39 cellular contexts compared by ENCODE assay signal in genomic region chr13:103297083-103297482, GRCh38.
"Had no signal": no experiment of that assay in that cellular context is flagged by ENCODE, and none has a peak within 500 bp of the region (broad histone marks: within the 10 kb centered on the region; RNA-seq: fewer than 3 reads in every experiment).

No MANE protein-coding gene starts in this region.

- ATAC-seq: activated naive CD4-positive, alpha-beta T cell treated with anti-CD3 and anti-CD28 coated beads, Interleukin-2, amount 50 U/mL, for 72 hours; activated naive CD8-positive, alpha-beta T cell treated with anti-CD3 and anti-CD28 coated beads, Interleukin-2, amount 50 U/mL, for 24 hours; activated T-cell treated with anti-CD3 and anti-CD28 coated beads, Interleukin-2, amount 50 U/mL, for 4 hours; activated T-cell treated with anti-CD3 and anti-CD28 coated beads, Interleukin-2, amount 50 U/mL, for 72 hours; activated T-helper 17 cell treated with anti-CD3 and anti-CD28 coated beads, Interleukin-2, amount 50 U/mL, for 72 hours; body of pancreas had no signal

- H3K9me3 ChIP-seq: adrenal gland, ascending aorta, body of pancreas had no signal

- DNase-seq: activated effector memory CD4-positive, alpha-beta T cell treated with anti-CD3 and anti-CD28 coated beads, Interleukin-2, amount 50 U/mL, for 16 hours; activated effector memory CD4-positive, alpha-beta T cell treated with Interleukin-2 at 50 U/mL for 16 hours; activated gamma-delta T cell treated with Interleukin-2 at 50 U/mL for 16 hours; activated naive CD4-positive, alpha-beta T cell; activated naive CD4-positive, alpha-beta T cell treated with anti-CD3 and anti-CD28 coated beads for 36 hours; activated naive CD4-positive, alpha-beta T cell treated with anti-CD3 and anti-CD28 coated beads, Interleukin-2, amount 10 ng/mL, durations not matched to agents 7 days and 5 days; activated naive CD4-positive, alpha-beta T cell treated with anti-CD3 and anti-CD28 coated beads, Interleukin-2, amount 50 U/mL, for 16 hours; activated naive CD4-positive, alpha-beta T cell treated with Interleukin-2 at 50 U/mL for 16 hours; activated naive CD8-positive, alpha-beta T cell treated with anti-CD3 and anti-CD28 coated beads for 36 hours; activated naive CD8-positive, alpha-beta T cell treated with anti-CD3 and anti-CD28 coated beads, Interleukin-2, amount 10 ng/mL, durations not matched to agents 7 days and 5 days; activated naive CD8-positive, alpha-beta T cell treated with anti-CD3 and anti-CD28 coated beads, Interleukin-2, amount 50 U/mL, for 24 hours; activated T-cell treated with anti-CD3 and anti-CD28 coated beads, Interleukin-2, amount 50 U/mL, for 24 hours; activated T-cell treated with anti-CD3 and anti-CD28 coated beads, Interleukin-2, amount 50 U/mL, for 4 hours; activated T-cell treated with anti-CD3 and anti-CD28 coated beads, Interleukin-2, amount 50 U/mL, for 48 hours; activated T-cell treated with anti-CD3 and anti-CD28 coated beads, Interleukin-2, amount 50 U/mL, for 72 hours; adrenal gland; amniotic stem cell; amygdala; anterior cingulate cortex; aorta; body of pancreas; brain microvascular endothelial cell; caudate nucleus; central memory CD4-positive, alpha-beta T cell; cerebellar nuclear complex had no signal

- H3K4me3 Mint-ChIP-seq: activated naive CD4-positive, alpha-beta T cell treated with anti-CD3 and anti-CD28 coated beads for 36 hours; activated naive CD4-positive, alpha-beta T cell treated with anti-CD3 and anti-CD28 coated beads, Interleukin-2, amount 10 ng/mL, durations not matched to agents 7 days and 5 days; activated naive CD4-positive, alpha-beta T cell treated with anti-CD3 and anti-CD28 coated beads, Interleukin-2, amount 50 U/mL, for 24 hours; activated naive CD8-positive, alpha-beta T cell; activated naive CD8-positive, alpha-beta T cell treated with anti-CD3 and anti-CD28 coated beads for 36 hours; activated naive CD8-positive, alpha-beta T cell treated with anti-CD3 and anti-CD28 coated beads, Interleukin-2, amount 10 ng/mL, durations not matched to agents 7 days and 5 days; activated naive CD8-positive, alpha-beta T cell treated with anti-CD3 and anti-CD28 coated beads, Interleukin-2, amount 50 U/mL, for 24 hours; activated T-cell treated with anti-CD3 and anti-CD28 coated beads, Interleukin-2, amount 50 U/mL, for 24 hours; activated T-cell treated with anti-CD3 and anti-CD28 coated beads, Interleukin-2, amount 50 U/mL, for 4 hours; activated T-cell treated with anti-CD3 and anti-CD28 coated beads, Interleukin-2, amount 50 U/mL, for 72 hours; activated T-helper 1 cell treated with anti-CD3 and anti-CD28 coated beads, Interleukin-12 subunit alpha, Interleukin-12 subunit beta, Interleukin-2, Interleukin-4 antibody, amounts not matched to agents 30 ng/mL and 10 ng/mL and 1 ng/mL, durations not matched to agents 14 hours and 24 hours and 36 hours; activated T-helper 17 cell treated with anti-CD3 and anti-CD28 coated beads, Interleukin-2, amount 50 U/mL, for 72 hours; brain; central memory CD8-positive, alpha-beta T cell had no signal

- H3K36me3 ChIP-seq: adrenal gland, ascending aorta, brain microvascular endothelial cell, breast epithelium, cardiac muscle cell had no signal

- H3K9me3 Mint-ChIP-seq: activated T-helper 1 cell treated with anti-CD3 and anti-CD28 coated beads, Interleukin-12 subunit alpha, Interleukin-12 subunit beta, Interleukin-2, Interleukin-4 antibody, amounts not matched to agents 30 ng/mL and 10 ng/mL and 1 ng/mL, durations not matched to agents 14 hours and 24 hours and 36 hours had no signal

- H3K27me3 ChIP-seq: adrenal gland, ascending aorta, body of pancreas, brain microvascular endothelial cell, breast epithelium, cardiac muscle cell had no signal

- H3K4me3 ChIP-seq: adrenal gland, ascending aorta, body of pancreas, breast epithelium, cardiac muscle cell had no signal

- H3K27ac Mint-ChIP-seq: activated naive CD4-positive, alpha-beta T cell treated with anti-CD3 and anti-CD28 coated beads for 36 hours; activated naive CD4-positive, alpha-beta T cell treated with anti-CD3 and anti-CD28 coated beads, Interleukin-2, amount 10 ng/mL, durations not matched to agents 7 days and 5 days; activated naive CD4-positive, alpha-beta T cell treated with anti-CD3 and anti-CD28 coated beads, Interleukin-2, amount 50 U/mL, for 24 hours; activated naive CD4-positive, alpha-beta T cell treated with anti-CD3 and anti-CD28 coated beads, Interleukin-2, amount 50 U/mL, for 72 hours; activated naive CD8-positive, alpha-beta T cell; activated naive CD8-positive, alpha-beta T cell treated with anti-CD3 and anti-CD28 coated beads for 36 hours; activated naive CD8-positive, alpha-beta T cell treated with anti-CD3 and anti-CD28 coated beads, Interleukin-2, amount 10 ng/mL, durations not matched to agents 7 days and 5 days; activated naive CD8-positive, alpha-beta T cell treated with anti-CD3 and anti-CD28 coated beads, Interleukin-2, amount 50 U/mL, for 24 hours; activated T-cell treated with anti-CD3 and anti-CD28 coated beads, Interleukin-2, amount 50 U/mL, for 24 hours; activated T-cell treated with anti-CD3 and anti-CD28 coated beads, Interleukin-2, amount 50 U/mL, for 72 hours; activated T-helper 1 cell treated with anti-CD3 and anti-CD28 coated beads, Interleukin-12 subunit alpha, Interleukin-12 subunit beta, Interleukin-2, Interleukin-4 antibody, amounts not matched to agents 30 ng/mL and 10 ng/mL and 1 ng/mL, durations not matched to agents 14 hours and 24 hours and 36 hours; activated T-helper 17 cell treated with anti-CD3 and anti-CD28 coated beads, Interleukin-2, amount 50 U/mL, for 72 hours; activated T-helper 2 cell treated with anti-CD3 and anti-CD28 coated beads, Interferon-gamma antibody, Interleukin-2, Interleukin-4, amounts not matched to agents 10 μg/mL and 5 μg/mL and 100 μg/mL, durations not matched to agents 14 hours and 24 hours and 36 hours; brain had no signal

- H3K4me1 Mint-ChIP-seq: activated naive CD4-positive, alpha-beta T cell treated with anti-CD3 and anti-CD28 coated beads, Interleukin-2, amount 10 ng/mL, durations not matched to agents 7 days and 5 days; activated naive CD4-positive, alpha-beta T cell treated with anti-CD3 and anti-CD28 coated beads, Interleukin-2, amount 50 U/mL, for 24 hours; activated naive CD8-positive, alpha-beta T cell treated with anti-CD3 and anti-CD28 coated beads for 36 hours; activated naive CD8-positive, alpha-beta T cell treated with anti-CD3 and anti-CD28 coated beads, Interleukin-2, amount 10 ng/mL, durations not matched to agents 7 days and 5 days; activated naive CD8-positive, alpha-beta T cell treated with anti-CD3 and anti-CD28 coated beads, Interleukin-2, amount 50 U/mL, for 24 hours; activated T-helper 17 cell treated with anti-CD3 and anti-CD28 coated beads, Interleukin-2, amount 50 U/mL, for 72 hours; central memory CD8-positive, alpha-beta T cell had no signal

- H3K36me3 Mint-ChIP-seq: activated naive CD4-positive, alpha-beta T cell treated with anti-CD3 and anti-CD28 coated beads, Interleukin-2, amount 10 ng/mL, durations not matched to agents 7 days and 5 days; activated naive CD4-positive, alpha-beta T cell treated with anti-CD3 and anti-CD28 coated beads, Interleukin-2, amount 50 U/mL, for 24 hours; activated naive CD8-positive, alpha-beta T cell; activated naive CD8-positive, alpha-beta T cell treated with anti-CD3 and anti-CD28 coated beads for 36 hours; activated naive CD8-positive, alpha-beta T cell treated with anti-CD3 and anti-CD28 coated beads, Interleukin-2, amount 10 ng/mL, durations not matched to agents 7 days and 5 days; brain had no signal

- H3K4me1 ChIP-seq: adrenal gland, ascending aorta, body of pancreas, breast epithelium had no signal

- H3K27ac ChIP-seq: adrenal gland, ascending aorta, body of pancreas, brain microvascular endothelial cell, breast epithelium, cardiac muscle cell had no signal

- FAIRE-seq: astrocyte, bronchial epithelial cell, colon had no signal

- H3K27me3 Mint-ChIP-seq: activated naive CD4-positive, alpha-beta T cell treated with anti-CD3 and anti-CD28 coated beads, Interleukin-2, amount 10 ng/mL, durations not matched to agents 7 days and 5 days; activated naive CD4-positive, alpha-beta T cell treated with anti-CD3 and anti-CD28 coated beads, Interleukin-2, amount 50 U/mL, for 24 hours; activated naive CD8-positive, alpha-beta T cell; activated naive CD8-positive, alpha-beta T cell treated with anti-CD3 and anti-CD28 coated beads for 36 hours; activated naive CD8-positive, alpha-beta T cell treated with anti-CD3 and anti-CD28 coated beads, Interleukin-2, amount 10 ng/mL, durations not matched to agents 7 days and 5 days; activated naive CD8-positive, alpha-beta T cell treated with anti-CD3 and anti-CD28 coated beads, Interleukin-2, amount 50 U/mL, for 24 hours; activated T-cell treated with anti-CD3 and anti-CD28 coated beads, Interleukin-2, amount 50 U/mL, for 24 hours; activated T-helper 17 cell treated with anti-CD3 and anti-CD28 coated beads, Interleukin-2, amount 50 U/mL, for 72 hours; central memory CD8-positive, alpha-beta T cell had no signal
